ENCODE assay signal across 8 cellular contexts in genomic region chr17:16653367-16654041, GRCh38. TPM values are rescaled to one million over a fixed set of nuclear protein-coding genes. Genes with fewer than 3 reads are reported as not detected.
A peak's percentile ranks its signal among the peaks of the same experiment; 100 is the strongest.
DNase-seq lines count a peak whose midpoint lies in the region; ATAC-seq and TF ChIP-seq lines count a peak whose summit lies in the region.

Gene ZNF624, minus strand, starts transcription at chr17:16653850.

- peaks cover 5% of the 10 kb centered on the region; the same call in 1 of the 2 replicates for H3K79me2 ChIP-seq in PC-3 (ENCODE audit: low read length)

- CTCF ChIA-PET in PC-3 (lab: Charles Lee), result no interaction called here

- peak; percentile 82 for DNase-seq in DMS153 (lab: John Stamatoyannopoulos, UW)
- peak; percentile 99 for DNase-seq in PC-3
- DNase-seq in activated T-cell treated with anti-CD3 and anti-CD28 coated beads, Interleukin-2, amount 50 U/mL, for 48 hours, result peak; percentile 90 to 93
- DNase-seq in stimulated activated CD8-positive, alpha-beta memory T cell treated with anti-CD3 and anti-CD28 coated beads, Interleukin-4, amount 100 ng/mL, for 48 hours, result peak; percentile 91

- H3K9ac ChIP-seq in PC-3 (ENCODE audit: low read length) (peak within 1 kb of the TSS; percentile 89), mucosa of stomach (ENCODE audit: low read length) (peak within 1 kb of the TSS; percentile 91)

- no peaks in the 10 kb centered on the region for H3K9me2 ChIP-seq in PC-3 (replicated peaks; ENCODE audit: low read length)

- no peak for TF ChIP-seq CTCF in PC-3 (conservative IDR thresholded peaks at IDR 0.05; ENCODE audit: low read depth, low read length)

- H3K27me3 Mint-ChIP-seq in IgD-negative memory B cell, result no peaks in the 10 kb centered on the region

- POLR2A ChIA-PET in PC-3 (lab: Charles Lee; ENCODE audit: unreplicated experiment), result no interaction called here

- peaks cover 2% of the 10 kb centered on the region for H3K36me3 Mint-ChIP-seq in IgD-negative memory B cell

- intact Hi-C loops in PC-3 (cut with micrococcal nuclease), result no loop called here

- peak within 1 kb of the TSS; percentile 72 for H3K4me3 ChIP-seq in PC-3 (ENCODE audit: low read length)
- peak within 1 kb of the TSS; percentile 75 for H3K4me3 ChIP-seq in mucosa of stomach (ENCODE audit: low read length)

- ATAC-seq in GM21529 (IDR thresholded peaks at IDR 0.05; ENCODE audit: unreplicated experiment) (peak; percentile 92), PC-3 (peak; percentile 93), esophagus mucosa (peak; percentile 95)

- H3K4me2 ChIP-seq in PC-3 (ENCODE audit: low read length), result peak within 1 kb of the TSS; percentile 90

- peaks cover 9 to 13% (median 9%) of the 10 kb centered on the region in 3 donors for H3K4me1 Mint-ChIP-seq in IgD-negative memory B cell

- no peaks in the 10 kb centered on the region for H4K20me1 ChIP-seq in PC-3 (ENCODE audit: low read length)

- H3K27ac Mint-ChIP-seq in IgD-negative memory B cell, result peak within 1 kb of the TSS; percentile 52 to 89 (median 66)

- peak within 1 kb of the TSS; percentile 86 for H2AFZ ChIP-seq in PC-3 (ENCODE audit: low read length)

- no TSS peak for BruUV-seq in PC-3 (replicated peaks; lab: Mats Ljungman, UMichigan)

- H3K4me3 Mint-ChIP-seq in IgD-negative memory B cell, result peak within 1 kb of the TSS; percentile 82 to 91 (median 87)

- H3K9me3 Mint-ChIP-seq in IgD-negative memory B cell, result no peaks in the 10 kb centered on the region

- no peaks in the 10 kb centered on the region for H3K27me3 ChIP-seq in PC-3 (ENCODE audit: low read length)
- H3K27me3 ChIP-seq in mucosa of stomach (ENCODE audit: control insufficient read depth, insufficient read depth, low read length), result no peaks in the 10 kb centered on the region

- no peaks in the 10 kb centered on the region for H3K9me3 ChIP-seq in PC-3 (ENCODE audit: low read length)
- H3K9me3 ChIP-seq in mucosa of stomach (ENCODE audit: control insufficient read depth, low read length), result no peaks in the 10 kb centered on the region

- H3K4me1 ChIP-seq in PC-3 (ENCODE audit: insufficient read depth, low read length) (peaks cover 15% of the 10 kb centered on the region), mucosa of stomach (ENCODE audit: control insufficient read depth, insufficient read depth, low read length) (peaks cover 4% of the 10 kb centered on the region)

- no peaks in the 10 kb centered on the region for H3F3A ChIP-seq in PC-3 (ENCODE audit: low read length, unreplicated experiment)

- H3K27ac ChIP-seq in PC-3 (ENCODE audit: low read length), result peak within 1 kb of the TSS; percentile 72

- no peaks in the 10 kb centered on the region for H3K36me3 ChIP-seq in PC-3 (ENCODE audit: low read depth, low read length)
- no peaks in the 10 kb centered on the region for H3K36me3 ChIP-seq in mucosa of stomach (ENCODE audit: control insufficient read depth, insufficient read depth, low read length)

RNA-seq across cellular contexts. Expression of gene ZNF624, which starts in this region (rescaled TPM):
- polyA plus RNA-seq in IgD-negative memory B cell, result 3.9 TPM
- total RNA-seq in PC-3 (2014; rRNA removed), result 1.9 and 3.5 TPM in 2 replicates
- total RNA-seq in esophagus mucosa, result 2.7 TPM

Comparison
In these comparisons a context has a peak if more than half of its experiments do, and no peak if none do; other contexts are left out.
1. Peak in every context shown above with its lines: DNase-seq, ATAC-seq, H3K4me3 ChIP-seq and H3K27ac ChIP-seq.